Comparison of ENCODE assay signal across 8 cellular contexts in the genomic region with DNA sequence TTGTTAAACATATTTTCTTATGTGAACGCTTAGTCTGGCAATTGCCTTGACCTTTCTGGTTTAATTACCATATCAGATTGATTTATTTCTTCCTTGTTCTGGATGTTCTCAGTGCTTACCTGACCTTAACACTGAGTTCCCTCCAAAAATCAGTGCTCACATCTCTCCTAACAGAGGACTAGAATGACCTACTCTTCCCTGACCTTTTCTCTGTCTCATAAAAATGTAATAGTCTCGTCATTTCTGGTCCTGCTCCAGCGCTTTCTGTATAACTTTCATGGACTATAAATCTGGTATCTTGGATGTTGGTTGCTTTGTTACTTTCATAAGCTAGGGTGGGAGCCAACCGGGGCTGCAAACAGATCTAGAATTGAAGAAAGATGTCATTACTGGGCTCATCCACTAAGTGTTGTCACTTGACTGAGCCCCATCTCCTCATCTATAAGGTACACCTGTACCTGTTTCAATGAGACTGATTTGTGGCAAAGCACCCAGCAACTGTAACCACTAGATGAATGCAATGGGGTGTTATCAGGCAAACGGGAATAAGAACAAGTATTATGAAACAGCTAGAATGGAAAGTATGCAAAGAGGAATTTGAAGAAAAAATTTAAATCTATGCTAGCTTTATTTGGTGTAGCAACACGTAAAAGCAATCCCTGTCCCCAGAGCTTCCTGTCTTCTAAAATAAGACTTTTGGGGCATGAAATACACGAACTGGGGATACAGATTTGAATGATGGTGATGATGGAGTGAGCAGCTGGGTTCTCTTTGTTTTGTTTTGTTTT. TPM values are rescaled to one million over a fixed set of nuclear protein-coding genes. Genes with fewer than 3 reads are reported as not detected.
DNase-seq lines count a peak whose midpoint lies in the region; ATAC-seq and TF ChIP-seq lines count a peak whose summit lies in the region.

No MANE protein-coding gene starts in this region.

- H3K36me3 ChIP-seq in Loucy (ENCODE audit: insufficient read depth, low read length) (0 out of 2 replicates have a peak, but pooled peaks cover 4% of the 10 kb centered on the region), ectodermal cell (ENCODE audit: control insufficient read depth, insufficient read depth, low read length) (peaks cover 4% of the 10 kb centered on the region)

- peaks cover 36% of the 10 kb centered on the region for H3K4me1 Mint-ChIP-seq in CD4-positive, alpha-beta T cell (ENCODE audit: low read depth)

- DNase-seq in CD4-positive, alpha-beta T cell, result no peak
- no peak for DNase-seq in omental fat pad (ENCODE audit: low spot score)
- DNase-seq in UCSD-AML1 (lab: John Stamatoyannopoulos, UW; ENCODE audit: unreplicated experiment), result no peak
- no peak for DNase-seq in activated CD4-positive, CD25-positive, alpha-beta regulatory T cell treated with anti-CD3 and anti-CD28 coated beads, Interleukin-2, amount 50 U/mL, for 72 hours

- intact Hi-C loops in CD4-positive, alpha-beta T cell (cut with DNase I, micrococcal nuclease), result no loop called here

- H3K9me2 ChIP-seq in Loucy (replicated peaks; ENCODE audit: low read depth, low read length), result no peaks in the 10 kb centered on the region

- no peaks in the 10 kb centered on the region for H3K36me3 Mint-ChIP-seq in CD4-positive, alpha-beta T cell (ENCODE audit: low read depth)

- peaks cover 70% of the 10 kb centered on the region for H3K27me3 Mint-ChIP-seq in CD4-positive, alpha-beta T cell

- ATAC-seq in CD4-positive, alpha-beta T cell (ENCODE audit: poor library complexity), result no peak
- peak; percentile 42 for ATAC-seq in omental fat pad (ENCODE audit: low FRiP score)
- ATAC-seq in esophagus mucosa, result no peak
- no peak for ATAC-seq in HG03159 (IDR thresholded peaks at IDR 0.05; ENCODE audit: unreplicated experiment)

- peak overlapping the region; percentile 95 for H3K4me2 ChIP-seq in Loucy (ENCODE audit: low read depth, low read length, poor library complexity, severe bottlenecking)

- H4K20me1 ChIP-seq in Loucy (ENCODE audit: insufficient read depth, low read length, poor library complexity, severe bottlenecking), result peaks cover 45% of the 10 kb centered on the region

- CTCF ChIA-PET in CD4-positive, alpha-beta T cell (lab: Charles Lee), result interaction anchor here (1.2 to 3.7 kb wide), 2 partner anchors 14 to 252 kb away, joined by 3 to 18 read pairs; a partner anchor contains a TSS

- WGBS in ectodermal cell, 2 experiments, result 86 to 87% methylated on average over 7 of the region's 7 CpGs

- peaks cover 66% of the 10 kb centered on the region for H3K4me1 ChIP-seq in Loucy (ENCODE audit: insufficient read depth, low read length, poor library complexity, severe bottlenecking)
- peaks cover 33% of the 10 kb centered on the region for H3K4me1 ChIP-seq in ectodermal cell (ENCODE audit: control insufficient read depth, insufficient read depth, low read length)

- no peak overlapping the region for H3K27ac ChIP-seq in CD4-positive, alpha-beta T cell (ENCODE audit: low read depth, low read length)
- no peak overlapping the region for H3K27ac ChIP-seq in ectodermal cell (ENCODE audit: insufficient read depth, low read depth, low read length, poor library complexity, severe bottlenecking)

- H3K27ac Mint-ChIP-seq in CD4-positive, alpha-beta T cell, result no peak overlapping the region

- POLR2A ChIA-PET in CD4-positive, alpha-beta T cell (lab: Charles Lee), result no interaction called here

- no peaks in the 10 kb centered on the region for H3K9me3 Mint-ChIP-seq in CD4-positive, alpha-beta T cell

- no peak for TF ChIP-seq CTCF in CD4-positive, alpha-beta T cell (IDR thresholded peaks at IDR 0.05)
- TF ChIP-seq CTCF in Loucy (conservative IDR thresholded peaks at IDR 0.05; ENCODE audit: low read length) (no peak), omental fat pad (IDR thresholded peaks at IDR 0.05) (no peak)

- H2AFZ ChIP-seq in Loucy (ENCODE audit: low read length), result no peak overlapping the region

- peaks cover 15% of the 10 kb centered on the region for H3K27me3 ChIP-seq in CD4-positive, alpha-beta T cell (ENCODE audit: control insufficient read depth, insufficient read depth, low read length)
- peaks cover 12% of the 10 kb centered on the region for H3K27me3 ChIP-seq in Loucy (ENCODE audit: insufficient read depth, low read length, poor library complexity, severe bottlenecking)
- no peaks in the 10 kb centered on the region for H3K27me3 ChIP-seq in ectodermal cell (ENCODE audit: control insufficient read depth, insufficient read depth, low read length, poor library complexity, severe bottlenecking)

- peak overlapping the region; percentile 16 for H3K4me3 Mint-ChIP-seq in CD4-positive, alpha-beta T cell

- H3F3A ChIP-seq in Loucy (ENCODE audit: low read depth), result peaks cover 25% of the 10 kb centered on the region

- H3K79me2 ChIP-seq in Loucy (ENCODE audit: insufficient read depth, low read length), result peaks cover 89% of the 10 kb centered on the region

- peak overlapping the region; percentile 96 for H3K9ac ChIP-seq in Loucy (ENCODE audit: low read depth, low read length, poor library complexity, severe bottlenecking)

- H3K9me3 ChIP-seq in CD4-positive, alpha-beta T cell (ENCODE audit: control insufficient read depth, low read length), result no peaks in the 10 kb centered on the region
- no peaks in the 10 kb centered on the region for H3K9me3 ChIP-seq in Loucy (ENCODE audit: insufficient read depth, low read depth, low read length)
- H3K9me3 ChIP-seq in ectodermal cell (ENCODE audit: control insufficient read depth, low read length), result no peaks in the 10 kb centered on the region

- peak overlapping the region; percentile 84 for H3K4me3 ChIP-seq in Loucy (ENCODE audit: low read length, poor library complexity, severe bottlenecking)
- peak overlapping the region; percentile 92 for H3K4me3 ChIP-seq in ectodermal cell (ENCODE audit: insufficient read depth, low read depth, low read length)

RNA-seq across cellular contexts. Expression of a gene that starts 2.4 kb away (rescaled TPM):
- under 1 TPM; 0.08 to 0.33 TPM for total RNA-seq in CD4-positive, alpha-beta T cell
- 485 TPM for polyA plus RNA-seq in ectodermal cell (2013, experiment 1 of 4)
- polyA plus RNA-seq in ectodermal cell (2013, experiment 2 of 4), result 475 TPM
- 263 TPM for polyA plus RNA-seq in ectodermal cell (2013, experiment 3 of 4)
- polyA plus RNA-seq in ectodermal cell (2013, experiment 4 of 4), result 289 TPM
- 10 to 100 TPM in 3 of 4 donors, 1 to 10 TPM in 1; 7.8 to 40.1 (median 16.2) TPM for total RNA-seq in omental fat pad
- 43.3 TPM for total RNA-seq in esophagus mucosa

RNA-seq across cellular contexts. Expression of a gene that starts 13.7 kb away (rescaled TPM):
- total RNA-seq in CD4-positive, alpha-beta T cell, result under 1 TPM; 0.56 to 0.77 TPM
- polyA plus RNA-seq in ectodermal cell (2013, experiment 1 of 4), result 186 TPM
- polyA plus RNA-seq in ectodermal cell (2013, experiment 2 of 4), result 204 TPM
- 123 TPM for polyA plus RNA-seq in ectodermal cell (2013, experiment 3 of 4)
- 136 TPM for polyA plus RNA-seq in ectodermal cell (2013, experiment 4 of 4)
- total RNA-seq in omental fat pad (10 to 100 TPM; 20.1 to 49.1 (median 22.0) TPM), esophagus mucosa (7.5 TPM)

RNA-seq across cellular contexts. Expression of a gene that starts 37.8 kb away (rescaled TPM):
- 1 to 10 TPM; 7.5 to 9.1 TPM for total RNA-seq in CD4-positive, alpha-beta T cell
- 78.2 TPM for polyA plus RNA-seq in ectodermal cell (2013, experiment 1 of 4)
- polyA plus RNA-seq in ectodermal cell (2013, experiment 2 of 4), result 89.8 TPM
- 61.7 TPM for polyA plus RNA-seq in ectodermal cell (2013, experiment 3 of 4)
- polyA plus RNA-seq in ectodermal cell (2013, experiment 4 of 4), result 60.4 TPM
- total RNA-seq in omental fat pad, result 1 to 10 TPM; 4.7 to 8.9 (median 6.7) TPM
- 18.7 TPM for total RNA-seq in esophagus mucosa

RNA-seq across cellular contexts. Expression of a gene that starts 38.1 kb away (rescaled TPM):
- total RNA-seq in CD4-positive, alpha-beta T cell, result 10 to 100 TPM; 55.2 to 56.0 TPM
- polyA plus RNA-seq in ectodermal cell (2013, experiment 1 of 4), result 230 TPM
- 242 TPM for polyA plus RNA-seq in ectodermal cell (2013, experiment 2 of 4)
- polyA plus RNA-seq in ectodermal cell (2013, experiment 3 of 4), result 254 TPM
- 290 TPM for polyA plus RNA-seq in ectodermal cell (2013, experiment 4 of 4)
- total RNA-seq in omental fat pad (10 to 100 TPM; 27.9 to 52.6 (median 43.4) TPM), esophagus mucosa (90.9 TPM)

Comparison
In these comparisons a context has a peak if more than half of its experiments do, and no peak if none do; other contexts are left out.
1. RNA of a gene that starts 2.4 kb away (total RNA-seq): 43.3 TPM in esophagus mucosa (single experiment) and 7.8 to 40.1 TPM in omental fat pad; 0.08 to 0.33 TPM in CD4-positive, alpha-beta T cell; every median in the first group is over 4 times any median in the second.